ENCODE assay signal across 17 cellular contexts in genomic region chr10:72056113-72056512, GRCh38.
"Had no signal": no experiment of that assay in that cellular context is flagged by ENCODE, and none has a peak within 500 bp of the region (broad histone marks: within the 10 kb centered on the region; RNA-seq: fewer than 3 reads in every experiment).

No MANE protein-coding gene starts in this region.

- H3K36me3 ChIP-seq: tibial artery had no signal

- ATAC-seq: activated T-helper 17 cell treated with anti-CD3 and anti-CD28 coated beads, Interleukin-2, amount 50 U/mL, for 72 hours; stimulated activated naive CD8-positive, alpha-beta T cell treated with anti-CD3 and anti-CD28 coated beads, Interleukin-15, Interleukin-2, amounts not matched to agents 100 U/mL and 50 U/mL, for 24 hours; WTC11 had no signal

- H3K9me3 ChIP-seq: tibial artery had no signal

- H3K4me3 ChIP-seq: tibial artery had no signal

- DNase-seq: activated CD8-positive, alpha-beta memory T cell treated with anti-CD3 and anti-CD28 coated beads for 24 hours; activated CD8-positive, alpha-beta memory T cell treated with anti-CD3 and anti-CD28 coated beads, Interleukin-2, amount 50 U/mL, for 4 hours; activated naive CD4-positive, alpha-beta T cell treated with anti-CD3 and anti-CD28 coated beads for 36 hours; activated T-cell treated with anti-CD3 and anti-CD28 coated beads, Interleukin-2, amount 50 U/mL, for 24 hours; caudate nucleus; effector memory CD4-positive, alpha-beta T cell; foreskin melanocyte; glutamatergic neuron; hippocampal formation; kidney glomerular epithelial cell; retina; stimulated activated CD4-positive, alpha-beta T cell treated with anti-CD3 and anti-CD28 coated beads, Interleukin-4, amount 100 ng/mL, for 24 hours; stimulated activated naive CD8-positive, alpha-beta T cell treated with anti-CD3 and anti-CD28 coated beads, Interleukin-15, Interleukin-2, amounts not matched to agents 100 U/mL and 50 U/mL, for 24 hours; T-helper 9 cell; tibial artery had no signal

- H3K4me1 ChIP-seq: tibial artery had no signal

- H3K27ac ChIP-seq: tibial artery had no signal
